Comparison of ENCODE assay signal across 18 cellular contexts in the genomic region with DNA sequence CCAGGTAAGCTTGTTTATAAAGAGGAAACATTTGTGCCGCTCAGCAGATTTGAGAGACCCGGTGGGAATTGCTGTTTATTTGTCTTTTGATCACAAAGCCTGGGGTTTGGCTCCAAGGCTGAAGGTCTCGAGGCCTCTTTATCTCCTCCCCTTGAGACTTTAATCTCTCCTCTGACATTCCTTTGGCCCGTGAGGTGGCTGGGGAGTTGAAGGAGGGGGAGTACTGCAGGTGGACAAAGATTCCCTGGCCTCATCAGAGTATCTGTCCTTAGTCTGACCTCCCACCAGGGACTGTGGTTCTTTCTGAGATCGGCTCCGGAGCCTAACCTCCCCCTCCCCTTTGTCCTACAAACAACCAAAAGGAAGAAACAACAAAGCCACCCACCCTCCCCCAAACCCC.
DNase-seq lines count a peak whose midpoint lies in the region; ATAC-seq and TF ChIP-seq lines count a peak whose summit lies in the region.
"Had no signal": no experiment of that assay in that cellular context is flagged by ENCODE, and none has a peak within 500 bp of the region (broad histone marks: within the 10 kb centered on the region; RNA-seq: fewer than 3 reads in every experiment).

No MANE protein-coding gene starts in this region.

- H2BK5ac ChIP-seq in mesendoderm (ENCODE audit: low read length) = no peak overlapping the region

- H3K4me1 ChIP-seq in body of pancreas (peaks cover 41% of the 10 kb centered on the region), mesendoderm (ENCODE audit: control insufficient read depth, low read depth, low read length) (no peaks in the 10 kb centered on the region), stomach (peaks cover 0 to 18% (median 6%) of the 10 kb centered on the region in 4 donors)

- H3K9me3 ChIP-seq in body of pancreas = no peaks in the 10 kb centered on the region
- no peaks in the 10 kb centered on the region for H3K9me3 ChIP-seq in stomach

- H4K5ac ChIP-seq in mesendoderm (ENCODE audit: low read length) = no peak overlapping the region

- TF ChIP-seq POLR2A in body of pancreas (IDR thresholded peaks at IDR 0.05) (no peak), stomach (IDR thresholded peaks at IDR 0.05) (no peak)

- POLR2A ChIA-PET in activated CD4-positive, alpha-beta memory T cell treated with anti-CD3 and anti-CD28 coated beads, Interleukin-2, amount 10 ng/mL, durations not matched to agents 7 days and 5 days (lab: Charles Lee) = no interaction called here

- 13 to 23% methylated on average over 6 of the region's 6 CpGs for WGBS in body of pancreas, 2 donors
- no CpG with 5 or more reads among the region's 6 CpGs for WGBS in mesendoderm (ENCODE audit: extremely low coverage, insufficient coverage, low lambda C conversion rate)
- 28 to 46% (median 40%) methylated on average over 4 to 6 of the region's 6 CpGs for WGBS in stomach, 5 donors

- TF ChIP-seq CTCF in body of pancreas (IDR thresholded peaks at IDR 0.05) (no peak), stomach (IDR thresholded peaks at IDR 0.05) (no peak)

- H3K4ac ChIP-seq in mesendoderm (ENCODE audit: low read depth, low read length) = no peak overlapping the region

- intact Hi-C loops in body of pancreas (cut with DNase I) = no loop called here
- intact Hi-C loops in stomach (cut with DNase I; ENCODE audit: low total_unique reads) = no loop called here

- H3K79me2 ChIP-seq in mesendoderm (ENCODE audit: control insufficient read depth, insufficient read depth, low read length) = no peaks in the 10 kb centered on the region

- H3K23ac ChIP-seq in mesendoderm (ENCODE audit: low read length) = no peak overlapping the region

- H3K27ac Mint-ChIP-seq in activated CD4-positive, alpha-beta memory T cell treated with anti-CD3 and anti-CD28 coated beads, Interleukin-2, amount 10 ng/mL, durations not matched to agents 7 days and 5 days = no peak overlapping the region
- H3K27ac Mint-ChIP-seq: B cell; CD8-positive, alpha-beta T cell had no signal

- H3K9ac ChIP-seq in mesendoderm (ENCODE audit: low read length) = no peak overlapping the region

- H2AK5ac ChIP-seq in mesendoderm (ENCODE audit: low read length) = no peak overlapping the region

- no peak overlapping the region for H4K8ac ChIP-seq in mesendoderm (ENCODE audit: low read depth, low read length)

- H3K18ac ChIP-seq in mesendoderm (ENCODE audit: low read length) = no peak overlapping the region

- no peak overlapping the region for H2BK15ac ChIP-seq in mesendoderm (replicated peaks; ENCODE audit: low read depth)

- no peak overlapping the region for H3K56ac ChIP-seq in mesendoderm (ENCODE audit: low read length)

- no peaks in the 10 kb centered on the region for H3K4me1 Mint-ChIP-seq in activated CD4-positive, alpha-beta memory T cell treated with anti-CD3 and anti-CD28 coated beads, Interleukin-2, amount 10 ng/mL, durations not matched to agents 7 days and 5 days

- peak; percentile 12 for DNase-seq in NCI-H146 (lab: John Stamatoyannopoulos, UW)
- no peak for DNase-seq in NCI-H146 treated with DMSO at 0.1 percent for 48 hours (lab: John Stamatoyannopoulos, UW; ENCODE audit: unreplicated experiment)
- peak in 1 of 4 donors; percentile 41 for DNase-seq in body of pancreas
- peak; percentile 75 for DNase-seq in mesendoderm
- DNase-seq in stomach = no peak
- DNase-seq in HK-2 (ENCODE audit: unreplicated experiment) = no peak
- no peak for DNase-seq in activated CD4-positive, alpha-beta memory T cell treated with anti-CD3 and anti-CD28 coated beads, Interleukin-2, amount 10 ng/mL, durations not matched to agents 7 days and 5 days
- no peak for DNase-seq in stimulated activated naive CD4-positive, alpha-beta T cell treated with Interleukin-2 at 50 U/mL for 16 hours (lab: John Stamatoyannopoulos, UW)
- DNase-seq: CD8-positive, alpha-beta T cell; DND-41; GDM1; HCEC 1CT; NCI-H1930; NCI-H510A treated with DMSO at 0.1 percent for 48 hours had no signal

- peak overlapping the region in 3 of 4 donors; percentile 54 to 59 (median 55) for H3K27ac ChIP-seq in body of pancreas
- H3K27ac ChIP-seq in mesendoderm (ENCODE audit: low read depth, low read length) = no peak overlapping the region
- H3K27ac ChIP-seq in stomach = peak overlapping the region in 4 of 5 donors; percentile 38 to 58 (median 52)
- H3K27ac ChIP-seq: 22Rv1 had no signal

- peak overlapping the region; percentile 12 for H2BK120ac ChIP-seq in mesendoderm (ENCODE audit: low read depth, low read length)

- no peaks in the 10 kb centered on the region for H3K27me3 ChIP-seq in body of pancreas
- H3K27me3 ChIP-seq in mesendoderm (ENCODE audit: insufficient read depth, low read length, poor library complexity) = no peaks in the 10 kb centered on the region
- peaks cover 0 to 9% (median 0%) of the 10 kb centered on the region in 3 donors for H3K27me3 ChIP-seq in stomach

- no peak for TF ChIP-seq EP300 in stomach (IDR thresholded peaks at IDR 0.05)

- peak; percentile 34 for ATAC-seq in body of pancreas
- ATAC-seq: CD8-positive, alpha-beta T cell; GM12878; K562 had no signal

- no peak overlapping the region for H3K4me2 ChIP-seq in mesendoderm (ENCODE audit: low read length)

- no peaks in the 10 kb centered on the region for H3K27me3 Mint-ChIP-seq in activated CD4-positive, alpha-beta memory T cell treated with anti-CD3 and anti-CD28 coated beads, Interleukin-2, amount 10 ng/mL, durations not matched to agents 7 days and 5 days
- H3K27me3 Mint-ChIP-seq: B cell had no signal

- CTCF ChIA-PET in activated CD4-positive, alpha-beta memory T cell treated with anti-CD3 and anti-CD28 coated beads, Interleukin-2, amount 10 ng/mL, durations not matched to agents 7 days and 5 days (lab: Charles Lee) = no interaction called here

- H3K79me1 ChIP-seq in mesendoderm (ENCODE audit: low read length) = no peaks in the 10 kb centered on the region

- H3K4me3 ChIP-seq in body of pancreas = no peak overlapping the region
- no peak overlapping the region for H3K4me3 ChIP-seq in mesendoderm (ENCODE audit: low read length)
- H3K4me3 ChIP-seq in stomach = no peak overlapping the region
- H3K4me3 ChIP-seq: GM12878, K562 had no signal

- no peaks in the 10 kb centered on the region for H3K36me3 ChIP-seq in body of pancreas (replicated peaks in 1 of 2; ENCODE audit: insufficient read depth in 1 of 2, low read depth in 2 of 2)
- H3K36me3 ChIP-seq in mesendoderm (ENCODE audit: control insufficient read depth, insufficient read depth, low read length) = no peaks in the 10 kb centered on the region
- H3K36me3 ChIP-seq in stomach = no peaks in the 10 kb centered on the region

- H3K9me3 Mint-ChIP-seq in activated CD4-positive, alpha-beta memory T cell treated with anti-CD3 and anti-CD28 coated beads, Interleukin-2, amount 10 ng/mL, durations not matched to agents 7 days and 5 days = no peaks in the 10 kb centered on the region
- H3K9me3 Mint-ChIP-seq: CD8-positive, alpha-beta T cell had no signal

- no peak overlapping the region for H3K4me3 Mint-ChIP-seq in activated CD4-positive, alpha-beta memory T cell treated with anti-CD3 and anti-CD28 coated beads, Interleukin-2, amount 10 ng/mL, durations not matched to agents 7 days and 5 days
- H3K4me3 Mint-ChIP-seq: B cell; CD8-positive, alpha-beta T cell had no signal

- H3K36me3 Mint-ChIP-seq in activated CD4-positive, alpha-beta memory T cell treated with anti-CD3 and anti-CD28 coated beads, Interleukin-2, amount 10 ng/mL, durations not matched to agents 7 days and 5 days (ENCODE audit: low read depth) = no peaks in the 10 kb centered on the region
- H3K36me3 Mint-ChIP-seq: CD8-positive, alpha-beta T cell had no signal

Comparison
In these comparisons a context has a peak if more than half of its experiments do, and no peak if none do; other contexts are left out.
1. DNase-seq: peak in NCI-H146 (single experiment) and mesendoderm (single experiment); none in NCI-H146 treated with DMSO at 0.1 percent for 48 hours (single experiment), stomach (single experiment), HK-2 (single experiment), activated CD4-positive, alpha-beta memory T cell treated with anti-CD3 and anti-CD28 coated beads, Interleukin-2, amount 10 ng/mL, durations not matched to agents 7 days and 5 days (single experiment) and stimulated activated naive CD4-positive, alpha-beta T cell treated with Interleukin-2 at 50 U/mL for 16 hours (single experiment).